In genomic region chr4:130955520-130955919, GRCh38 we compare ENCODE assay signal across 23 cellular contexts.
DNase-seq lines count a peak whose midpoint lies in the region; TF ChIP-seq lines count a peak whose summit lies in the region.
"Had no signal": no experiment of that assay in that cellular context is flagged by ENCODE, and none has a peak within 500 bp of the region (broad histone marks: within the 10 kb centered on the region; RNA-seq: fewer than 3 reads in every experiment).

No MANE protein-coding gene starts in this region.

- H3K27me3 Mint-ChIP-seq in osteocyte (ENCODE audit: unreplicated experiment) = no peaks in the 10 kb centered on the region
- H3K27me3 Mint-ChIP-seq: CD4-positive, alpha-beta T cell; CD8-positive, alpha-beta memory T cell had no signal

- H3K27ac ChIP-seq in OCI-LY1 (ENCODE audit: low read depth, low read length, poor library complexity, severe bottlenecking) = no peak overlapping the region
- H3K27ac ChIP-seq: A549; BLaER1 treated with 17β-estradiol and CSF1 and Interleukin-3, amounts not matched to agents 10 nM and 100 nM; GM23248 had no signal

- no peaks in the 10 kb centered on the region for H3F3A ChIP-seq in OCI-LY1 (ENCODE audit: insufficient read depth, low read length)

- no peak overlapping the region for H3K4me2 ChIP-seq in OCI-LY1 (ENCODE audit: low read length)
- H3K4me2 ChIP-seq: A549; BLaER1 treated with 17β-estradiol and CSF1 and Interleukin-3, amounts not matched to agents 10 nM and 100 nM had no signal

- no peaks in the 10 kb centered on the region for H3K9me3 Mint-ChIP-seq in osteocyte (ENCODE audit: unreplicated experiment)

- no peak overlapping the region for H3K9ac ChIP-seq in OCI-LY1 (ENCODE audit: low read length)
- H3K9ac ChIP-seq: BLaER1 treated with 17β-estradiol and CSF1 and Interleukin-3, amounts not matched to agents 10 nM and 100 nM; GM23248 had no signal

- no peak overlapping the region for H3K27ac Mint-ChIP-seq in osteocyte (ENCODE audit: unreplicated experiment)
- H3K27ac Mint-ChIP-seq: CD14-positive monocyte; CD4-positive, alpha-beta T cell; CD8-positive, alpha-beta memory T cell; H9 had no signal

- H3K36me3 ChIP-seq in OCI-LY1 (ENCODE audit: insufficient read depth, low read length) = no peaks in the 10 kb centered on the region
- H3K36me3 ChIP-seq: BE2C; BLaER1 treated with 17β-estradiol and CSF1 and Interleukin-3, amounts not matched to agents 10 nM and 100 nM had no signal

- DNase-seq in D341Med (ENCODE audit: low spot score) (peak; percentile 22), NCI-H69 (lab: John Stamatoyannopoulos, UW) (peak; percentile 4), retina (peak; percentile 32), osteocyte (ENCODE audit: extremely low spot score, unreplicated experiment) (no peak), NCI-H1092 (lab: John Stamatoyannopoulos, UW) (no peak)
- no peak for DNase-seq in stimulated activated CD4-positive, alpha-beta T cell treated with anti-CD3 and anti-CD28 coated beads, Interleukin-2, amount 100 ng/mL, for 24 hours
- DNase-seq: 8988T; ACHN; AML-193; BE2C; CD4-positive, alpha-beta T cell; CD8-positive, alpha-beta memory T cell; DMS 273 treated with DMSO at 0.1 percent for 48 hours; DMS79; EL; GDM1; GM23248; H9 had no signal

- no peak overlapping the region for H3K4me3 Mint-ChIP-seq in osteocyte (ENCODE audit: unreplicated experiment)
- H3K4me3 Mint-ChIP-seq: CD14-positive monocyte; CD4-positive, alpha-beta T cell; CD8-positive, alpha-beta memory T cell; H9 had no signal

- 0 out of 2 replicates have a peak overlapping the region, but pooled peaks have one; percentile 37 for H2AFZ ChIP-seq in OCI-LY1 (ENCODE audit: low read length)
- H2AFZ ChIP-seq: GM23248 had no signal

- H3K27me3 ChIP-seq in OCI-LY1 (ENCODE audit: insufficient read depth, low read length) = no peaks in the 10 kb centered on the region
- H3K27me3 ChIP-seq: BE2C; BLaER1 treated with 17β-estradiol and CSF1 and Interleukin-3, amounts not matched to agents 10 nM and 100 nM had no signal

- no peak overlapping the region for H3K4me3 ChIP-seq in OCI-LY1 (ENCODE audit: low read depth, low read length, poor library complexity, severe bottlenecking)
- H3K4me3 ChIP-seq: A549; BLaER1 treated with 17β-estradiol and CSF1 and Interleukin-3, amounts not matched to agents 10 nM and 100 nM; GM12878; GM23248 had no signal

- no peaks in the 10 kb centered on the region for H3K9me2 ChIP-seq in OCI-LY1 (ENCODE audit: low read depth, low read length)

- H4K20me1 ChIP-seq in OCI-LY1 (ENCODE audit: insufficient read depth, low read length) = no peaks in the 10 kb centered on the region
- H4K20me1 ChIP-seq: BLaER1 treated with 17β-estradiol and CSF1 and Interleukin-3, amounts not matched to agents 10 nM and 100 nM had no signal

- no peaks in the 10 kb centered on the region for H3K4me1 ChIP-seq in OCI-LY1 (ENCODE audit: insufficient read depth, low read length, severe bottlenecking)
- H3K4me1 ChIP-seq: A549; BE2C; BLaER1 treated with 17β-estradiol and CSF1 and Interleukin-3, amounts not matched to agents 10 nM and 100 nM had no signal

- H3K4me1 Mint-ChIP-seq in osteocyte (ENCODE audit: unreplicated experiment) = no peaks in the 10 kb centered on the region
- H3K4me1 Mint-ChIP-seq: CD14-positive monocyte; CD8-positive, alpha-beta memory T cell; H9 had no signal

- TF ChIP-seq CTCF in OCI-LY1 (IDR thresholded peaks at IDR 0.05; ENCODE audit: low read length) (no peak), osteocyte (IDR thresholded peaks at IDR 0.05) (no peak)

- H3K79me2 ChIP-seq in OCI-LY1 (ENCODE audit: insufficient read depth, low read length) = no peaks in the 10 kb centered on the region

- no peaks in the 10 kb centered on the region for H3K36me3 Mint-ChIP-seq in osteocyte (ENCODE audit: unreplicated experiment)
- H3K36me3 Mint-ChIP-seq: CD14-positive monocyte; CD8-positive, alpha-beta memory T cell had no signal

- H3K9me3 ChIP-seq in OCI-LY1 (ENCODE audit: low read length) = peaks cover 6% of the 10 kb centered on the region; the same call in 1 of the 2 replicates
- H3K9me3 ChIP-seq: A549, BE2C had no signal

Comparison
In these comparisons a context has a peak if more than half of its experiments do, and no peak if none do; other contexts are left out.
1. DNase-seq: peak in D341Med (single experiment), NCI-H69 (single experiment) and retina (single experiment); none in osteocyte (single experiment), NCI-H1092 (single experiment) and stimulated activated CD4-positive, alpha-beta T cell treated with anti-CD3 and anti-CD28 coated beads, Interleukin-2, amount 100 ng/mL, for 24 hours (0 of 2).